Comparison of ENCODE assay signal across 27 cellular contexts in genomic region chr2:182456784-182457183, GRCh38. TPM values are rescaled to one million over a fixed set of nuclear protein-coding genes. Genes with fewer than 3 reads are reported as not detected.
DNase-seq lines count a peak whose midpoint lies in the region; ATAC-seq, FAIRE-seq and TF ChIP-seq lines count a peak whose summit lies in the region.
"Had no signal": no experiment of that assay in that cellular context is flagged by ENCODE, and none has a peak within 500 bp of the region (broad histone marks: within the 10 kb centered on the region; RNA-seq: fewer than 3 reads in every experiment).

No MANE protein-coding gene starts in this region.

- no peak overlapping the region for H3K27ac ChIP-seq in astrocyte (ENCODE audit: low read depth, low read length)
- H3K27ac ChIP-seq: adrenal gland, HL-60, left lung, thoracic aorta had no signal

- H2AFZ ChIP-seq in astrocyte (ENCODE audit: low read depth, low read length): no peak overlapping the region

- no peaks in the 10 kb centered on the region for H3K27me3 Mint-ChIP-seq in astrocyte (ENCODE audit: low read depth, unreplicated experiment)
- H3K27me3 Mint-ChIP-seq: T-cell had no signal

- ATAC-seq in omental fat pad (ENCODE audit: low FRiP score) (peak; percentile 54), HG03565 (IDR thresholded peaks at IDR 0.05; ENCODE audit: unreplicated experiment) (no peak), HG03196 (IDR thresholded peaks at IDR 0.05; ENCODE audit: unreplicated experiment) (no peak)
- ATAC-seq: left lung, Right ventricle myocardium inferior, T-cell had no signal

- no peaks in the 10 kb centered on the region for H4K20me1 ChIP-seq in astrocyte (ENCODE audit: insufficient read depth, low read length)

- no peaks in the 10 kb centered on the region for H3K36me3 Mint-ChIP-seq in astrocyte (ENCODE audit: low read depth, unreplicated experiment)
- H3K36me3 Mint-ChIP-seq: T-cell had no signal

- no peaks in the 10 kb centered on the region for H3K36me3 ChIP-seq in astrocyte (ENCODE audit: insufficient read depth, low read length)
- H3K36me3 ChIP-seq: adrenal gland, left lung, thoracic aorta had no signal

- no peak for FAIRE-seq in astrocyte (lab: Jason Lieb, UNC)
- FAIRE-seq: H1, small intestine had no signal

- H3K27me3 ChIP-seq in astrocyte (ENCODE audit: insufficient read depth, low read length): no peaks in the 10 kb centered on the region
- H3K27me3 ChIP-seq: adrenal gland, left lung had no signal

- H3K9me3 ChIP-seq in astrocyte (ENCODE audit: insufficient read depth, low read depth, low read length): no peaks in the 10 kb centered on the region
- H3K9me3 ChIP-seq: adrenal gland, thoracic aorta had no signal

- no peaks in the 10 kb centered on the region for H3K79me2 ChIP-seq in astrocyte (ENCODE audit: insufficient read depth, low read length)

- H3K4me1 Mint-ChIP-seq in astrocyte (ENCODE audit: low read depth, unreplicated experiment): peaks cover 2% of the 10 kb centered on the region
- H3K4me1 Mint-ChIP-seq: T-cell had no signal

- no peaks in the 10 kb centered on the region for H3K4me1 ChIP-seq in astrocyte (ENCODE audit: insufficient read depth, low read length)
- H3K4me1 ChIP-seq: adrenal gland, left lung had no signal

- no peak overlapping the region for H3K27ac Mint-ChIP-seq in astrocyte (ENCODE audit: unreplicated experiment)
- H3K27ac Mint-ChIP-seq: T-cell had no signal

- H3K4me3 Mint-ChIP-seq in astrocyte (ENCODE audit: unreplicated experiment): no peak overlapping the region
- H3K4me3 Mint-ChIP-seq: T-cell had no signal

- DNase-seq in EL (peak; percentile 13), astrocyte (ENCODE audit: low read depth) (peak; percentile 74), fibroblast of pulmonary artery (ENCODE audit: low read depth) (peak; percentile 53), omental fat pad (ENCODE audit: low spot score) (no peak), NCI-H526 (lab: John Stamatoyannopoulos, UW) (no peak), DMS 273 treated with DMSO at 0.1 percent for 48 hours (lab: John Stamatoyannopoulos, UW) (no peak)
- DNase-seq: activated CD4-positive, alpha-beta T cell treated with anti-CD3 and anti-CD28 coated beads for 1 hour; activated gamma-delta T cell treated with Interleukin-2 at 50 U/mL for 16 hours; activated T-cell treated with anti-CD3 and anti-CD28 coated beads, Interleukin-2, amount 50 U/mL, for 1 hour; adrenal gland; AML-193; central memory CD4-positive, alpha-beta T cell; DND-41; left lung; midbrain; NCI-H1105; NCI-H2081; OCI-M1; small intestine; stimulated activated naive CD4-positive, alpha-beta T cell; T-cell had no signal

- no peaks in the 10 kb centered on the region for H3K9me3 Mint-ChIP-seq in astrocyte (ENCODE audit: unreplicated experiment)
- H3K9me3 Mint-ChIP-seq: T-cell had no signal

- TF ChIP-seq CTCF in astrocyte (IDR thresholded peaks at IDR 0.05; ENCODE audit: insufficient read depth, low read depth, low read length) (no peak), fibroblast of pulmonary artery (IDR thresholded peaks at IDR 0.05; ENCODE audit: low read length, missing control alignments) (no peak), omental fat pad (IDR thresholded peaks at IDR 0.05) (no peak)

- no peak overlapping the region for H3K9ac ChIP-seq in astrocyte (ENCODE audit: low read length)

- no peak overlapping the region for H3K4me2 ChIP-seq in astrocyte (ENCODE audit: low read length)

- H3K4me3 ChIP-seq in astrocyte (ENCODE audit: insufficient read depth, low read depth, low read length) (no peak overlapping the region), fibroblast of pulmonary artery (replicated peaks; ENCODE audit: low read depth, low read length) (no peak overlapping the region)
- H3K4me3 ChIP-seq: adrenal gland, left lung, thoracic aorta had no signal

RNA-seq across cellular contexts. Expression of gene PDE1A, which starts 29.9 kb away (rescaled TPM):
- 0.32 TPM in 1 of 2 replicates, not detected in the other for total RNA-seq in astrocyte
- total RNA-seq in omental fat pad: 10 to 100 TPM in 2 of 4 donors, 1 to 10 TPM in 2; 7.9 to 28.2 (median 13.1) TPM
- total RNA-seq: T-cell had no signal

Comparison
In these comparisons a context has a peak if more than half of its experiments do, and no peak if none do; other contexts are left out.
1. DNase-seq: peak in EL (single experiment), astrocyte (single experiment) and fibroblast of pulmonary artery (single experiment); none in omental fat pad (single experiment), NCI-H526 (0 of 2) and DMS 273 treated with DMSO at 0.1 percent for 48 hours (single experiment).